8 cellular contexts compared by ENCODE assay signal in genomic region chr2:177242136-177242987, GRCh38. TPM values are rescaled to one million over a fixed set of nuclear protein-coding genes. Genes with fewer than 3 reads are reported as not detected.
DNase-seq lines count a peak whose midpoint lies in the region; ATAC-seq, FAIRE-seq and TF ChIP-seq lines count a peak whose summit lies in the region.

No MANE protein-coding gene starts in this region.

- peak overlapping the region; percentile 70 for H3K4me3 Mint-ChIP-seq in Calu3 (ENCODE audit: low read depth, unreplicated experiment)

- BruUV-seq in Calu3 (replicated peaks; lab: Mats Ljungman, UMichigan): TSS peak; percentile 49

- H3K27me3 Mint-ChIP-seq in Calu3 (ENCODE audit: unreplicated experiment): no peaks in the 10 kb centered on the region

- peaks cover 75% of the 10 kb centered on the region for H3K4me1 Mint-ChIP-seq in Calu3 (ENCODE audit: low read depth, unreplicated experiment)

- H3K9me3 ChIP-seq in right cardiac atrium (ENCODE audit: control insufficient read depth, low read length) (no peaks in the 10 kb centered on the region), small intestine (ENCODE audit: control insufficient read depth, low read depth) (no peaks in the 10 kb centered on the region)

- H3K9me3 Mint-ChIP-seq in Calu3 (ENCODE audit: low read depth, unreplicated experiment): no peaks in the 10 kb centered on the region

- FAIRE-seq in small intestine (lab: Jason Lieb, UNC): no peak

- peak; percentile 74 to 75 for ATAC-seq in right cardiac atrium
- ATAC-seq in HG03378 (IDR thresholded peaks at IDR 0.05; ENCODE audit: unreplicated experiment): no peak
- ATAC-seq in HG02571 (IDR thresholded peaks at IDR 0.05; ENCODE audit: unreplicated experiment): no peak

- intact Hi-C loops in Calu3 (cut with micrococcal nuclease; ENCODE audit: unreplicated experiment) (loop anchor here (1.0 to 5.0 kb wide), 3 partner anchors 21 to 155 kb away; no protein-coding TSS in a partner anchor), right cardiac atrium (cut with DNase I) (no loop called here)

- H3K36me3 ChIP-seq in small intestine (ENCODE audit: control insufficient read depth in 2 of 2, insufficient read depth in 2 of 2, low read length in 2 of 2): no peaks in the 10 kb centered on the region

- no peaks in the 10 kb centered on the region for H3K27me3 ChIP-seq in right cardiac atrium (ENCODE audit: control insufficient read depth, insufficient read depth)
- H3K27me3 ChIP-seq in small intestine (ENCODE audit: control insufficient read depth in 2 of 2, insufficient read depth in 2 of 2, low read length in 2 of 2): no peaks in the 10 kb centered on the region

- H3K27ac ChIP-seq in right cardiac atrium (ENCODE audit: low read length) (peak overlapping the region; percentile 17), small intestine (ENCODE audit: low read depth in 1 of 2, low read length in 1 of 2) (peak overlapping the region; percentile 27 to 78)

- TF ChIP-seq CTCF in Calu3 (IDR thresholded peaks at IDR 0.05; ENCODE audit: unreplicated experiment): no peak

- H3K27ac Mint-ChIP-seq in Calu3 (ENCODE audit: unreplicated experiment): peak overlapping the region; percentile 99

- H3K4me1 ChIP-seq in right cardiac atrium (ENCODE audit: control insufficient read depth, insufficient read depth, low read length): peaks cover 26% of the 10 kb centered on the region
- peaks cover 17 to 46% of the 10 kb centered on the region in 2 donors for H3K4me1 ChIP-seq in small intestine (ENCODE audit: control insufficient read depth in 2 of 2, insufficient read depth in 1 of 2, low read depth in 1 of 2, low read length in 1 of 2)

- 17% methylated on average over 5 of the region's 5 CpGs for WGBS in right cardiac atrium
- WGBS in small intestine, 3 donors: 24 to 40% (median 31%) methylated on average over 5 of the region's 5 CpGs

- DNase-seq in Calu3 (peak; percentile 44), Kasumi-1 (lab: John Stamatoyannopoulos, UW) (peak; percentile 44 to 48), amniotic epithelial cell (ENCODE audit: low read depth) (peak; percentile 93), right cardiac atrium (peak in 1 of 3 donors; percentile 38), small intestine (no peak), globus pallidus (ENCODE audit: low spot score) (no peak)

- H3K4me3 ChIP-seq in right cardiac atrium (ENCODE audit: low read length) (peak overlapping the region; percentile 39), small intestine (ENCODE audit: low read depth in 1 of 2, low read length in 2 of 2) (no peak overlapping the region)

- peaks cover 90% of the 10 kb centered on the region for H3K36me3 Mint-ChIP-seq in Calu3 (ENCODE audit: insufficient read depth, unreplicated experiment)

- CTCF ChIA-PET in Calu3 (lab: Charles Lee): no interaction called here

RNA-seq across cellular contexts. Expression of gene NFE2L2, which starts 22.2 kb away (rescaled TPM):
- total RNA-seq in Calu3 (2022) (118 and 128 TPM in 2 replicates), right cardiac atrium (10 to 100 TPM; 70.0 to 95.7 (median 77.7) TPM)
- polyA plus RNA-seq in right cardiac atrium (55.8 TPM), small intestine (10 to 100 TPM; 56.7 to 94.2 (median 74.0) TPM)

RNA-seq across cellular contexts. Expression of gene HNRNPA3, which starts 29.8 kb away (rescaled TPM):
- 212 and 234 TPM in 2 replicates for total RNA-seq in Calu3 (2022)
- total RNA-seq in right cardiac atrium: 100 to 1,000 TPM in 1 of 4 donors, 10 to 100 TPM in 3; 66.9 to 110 (median 84.2) TPM
- 74.1 TPM for polyA plus RNA-seq in right cardiac atrium
- polyA plus RNA-seq in small intestine: 100 to 1,000 TPM in 2 of 3 donors, 10 to 100 TPM in 1; 73.4 to 279 (median 101) TPM

Comparison
In these comparisons a context has a peak if more than half of its experiments do, and no peak if none do; other contexts are left out.
1. DNase-seq: peak in Calu3 (single experiment), Kasumi-1 (2 of 2) and amniotic epithelial cell (single experiment); none in small intestine (single experiment) and globus pallidus (single experiment).
2. ATAC-seq: peak in right cardiac atrium (2 of 2); none in HG03378 (single experiment) and HG02571 (single experiment).